14 cellular contexts compared by ENCODE assay signal in genomic region chr5:125011014-125011413, GRCh38.
DNase-seq lines count a peak whose midpoint lies in the region; ATAC-seq lines count a peak whose summit lies in the region.
"Had no signal": no experiment of that assay in that cellular context is flagged by ENCODE, and none has a peak within 500 bp of the region (broad histone marks: within the 10 kb centered on the region; RNA-seq: fewer than 3 reads in every experiment).

No MANE protein-coding gene starts in this region.

- ATAC-seq in GM18511 (IDR thresholded peaks at IDR 0.05; ENCODE audit: unreplicated experiment) (peak; percentile 55), GM21619 (IDR thresholded peaks at IDR 0.05; ENCODE audit: unreplicated experiment) (peak; percentile 48), HG03354 (IDR thresholded peaks at IDR 0.05; ENCODE audit: poor library complexity, severe bottlenecking, unreplicated experiment) (peak; percentile 62)
- ATAC-seq: activated CD8-positive, alpha-beta memory T cell treated with anti-CD3 and anti-CD28 coated beads, Interleukin-2, amount 10 ng/mL, durations not matched to agents 7 days and 5 days; naive thymus-derived CD8-positive, alpha-beta T cell had no signal

- H3K56ac ChIP-seq in mesendoderm (ENCODE audit: low read length) = no peak overlapping the region

- no CpG with 5 or more reads among the region's 5 CpGs for WGBS in mesendoderm (ENCODE audit: extremely low coverage, insufficient coverage, low lambda C conversion rate)

- no peaks in the 10 kb centered on the region for H3K79me1 ChIP-seq in mesendoderm (ENCODE audit: low read length)

- no peak overlapping the region for H2BK5ac ChIP-seq in mesendoderm (ENCODE audit: low read length)

- no peak overlapping the region for H2BK15ac ChIP-seq in mesendoderm (replicated peaks; ENCODE audit: low read depth)

- H3K4me3 ChIP-seq in mesendoderm (ENCODE audit: low read length) = no peak overlapping the region

- no peak overlapping the region for H3K9ac ChIP-seq in mesendoderm (ENCODE audit: low read length)

- H4K5ac ChIP-seq in mesendoderm (ENCODE audit: low read length) = peak overlapping the region; percentile 16

- H3K79me2 ChIP-seq in mesendoderm (ENCODE audit: control insufficient read depth, insufficient read depth, low read length) = no peaks in the 10 kb centered on the region

- no peak overlapping the region for H3K4me2 ChIP-seq in mesendoderm (ENCODE audit: low read length)

- H3K18ac ChIP-seq in mesendoderm (ENCODE audit: low read length) = no peak overlapping the region

- H3K23ac ChIP-seq in mesendoderm (ENCODE audit: low read length) = no peak overlapping the region

- no peaks in the 10 kb centered on the region for H3K36me3 ChIP-seq in mesendoderm (ENCODE audit: control insufficient read depth, insufficient read depth, low read length)

- no peak overlapping the region for H3K4ac ChIP-seq in mesendoderm (ENCODE audit: low read depth, low read length)

- H3K27me3 ChIP-seq in mesendoderm (ENCODE audit: insufficient read depth, low read length, poor library complexity) = no peaks in the 10 kb centered on the region

- no peak overlapping the region for H4K8ac ChIP-seq in mesendoderm (ENCODE audit: low read depth, low read length)

- H3K27ac ChIP-seq in mesendoderm (ENCODE audit: low read depth, low read length) = no peak overlapping the region

- DNase-seq in mesendoderm (no peak), globus pallidus (ENCODE audit: low spot score) (no peak), NCI-H2107 (lab: John Stamatoyannopoulos, UW) (no peak), NCI-H146 (lab: John Stamatoyannopoulos, UW) (no peak), NCI-H2227 (lab: John Stamatoyannopoulos, UW; ENCODE audit: unreplicated experiment) (no peak)
- DNase-seq: activated CD8-positive, alpha-beta memory T cell treated with anti-CD3 and anti-CD28 coated beads, Interleukin-2, amount 10 ng/mL, durations not matched to agents 7 days and 5 days; immature natural killer cell; naive thymus-derived CD8-positive, alpha-beta T cell; NCI-H524 treated with DMSO at 0.1 percent for 48 hours; stimulated activated naive CD4-positive, alpha-beta T cell; T-helper 1 cell had no signal

- peaks cover 2% of the 10 kb centered on the region for H3K4me1 ChIP-seq in mesendoderm (ENCODE audit: control insufficient read depth, low read depth, low read length)

- no peak overlapping the region for H2BK120ac ChIP-seq in mesendoderm (ENCODE audit: low read depth, low read length)

- no peak overlapping the region for H2AK5ac ChIP-seq in mesendoderm (ENCODE audit: low read length)
